Comparison of ENCODE assay signal across 8 cellular contexts in the genomic region with DNA sequence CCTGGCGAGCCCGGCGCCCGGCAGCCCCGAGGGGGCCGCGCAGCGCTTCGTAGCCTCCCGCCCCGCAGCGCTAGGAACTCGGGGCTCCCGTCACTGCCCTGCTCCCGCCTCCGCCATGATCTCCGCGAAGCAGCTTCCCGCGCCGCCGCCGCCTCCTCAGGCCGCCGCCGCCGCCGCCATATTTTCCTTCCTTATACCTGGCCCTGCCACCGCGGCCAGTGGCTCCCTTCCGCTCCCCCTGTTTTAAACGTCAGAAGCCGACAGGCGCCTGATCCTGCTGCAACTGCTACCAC. TPM values are rescaled to one million over a fixed set of nuclear protein-coding genes. Genes with fewer than 3 reads are reported as not detected.
A peak's percentile ranks its signal among the peaks of the same experiment; 100 is the strongest.
DNase-seq lines count a peak whose midpoint lies in the region; TF ChIP-seq lines count a peak whose summit lies in the region.

No MANE protein-coding gene starts in this region.

- peaks cover 0 to 26% of the 10 kb centered on the region in 2 donors for H3K4me1 ChIP-seq in muscle layer of duodenum (ENCODE audit: control insufficient read depth in 1 of 2, insufficient read depth in 2 of 2, low read length in 2 of 2)

- intact Hi-C loops in dorsolateral prefrontal cortex (cut with DNase I) = loop anchor here (2.0 to 10.0 kb wide), 3 partner anchors 405 to 531 kb away; a partner anchor contains a TSS

- H3K4me3 ChIP-seq in HFF-Myc (replicated peaks; ENCODE audit: low read depth, low read length) = peak overlapping the region; percentile 89
- H3K4me3 ChIP-seq in dorsolateral prefrontal cortex = peak overlapping the region; percentile 71 to 99 (median 91)
- H3K4me3 ChIP-seq in muscle layer of duodenum (ENCODE audit: low read depth in 1 of 2, low read length in 2 of 2) = peak overlapping the region; percentile 68 to 77

- H3K36me3 ChIP-seq in muscle layer of duodenum (ENCODE audit: control insufficient read depth in 1 of 2, insufficient read depth in 2 of 2, low read length in 2 of 2) = peaks cover 4 to 6% of the 10 kb centered on the region in 2 donors

- H3K27me3 ChIP-seq in dorsolateral prefrontal cortex = no peaks in the 10 kb centered on the region
- no peaks in the 10 kb centered on the region for H3K27me3 ChIP-seq in muscle layer of duodenum (ENCODE audit: low read depth, low read length)

- DNase-seq in NCI-H146 (lab: John Stamatoyannopoulos, UW) (peak; percentile 53), NCI-H146 treated with DMSO at 0.1 percent for 48 hours (lab: John Stamatoyannopoulos, UW; ENCODE audit: unreplicated experiment) (no peak), HFF-Myc (ENCODE audit: extremely low read depth, low read depth) (no peak), NCI-H510A (lab: John Stamatoyannopoulos, UW) (peak; percentile 58), dorsolateral prefrontal cortex (peak in 2 of 10 donors; percentile 37 to 53), LoVo (ENCODE audit: low spot score) (no peak)
- no peak for DNase-seq in central memory CD4-positive, alpha-beta T cell

- no peak for TF ChIP-seq CTCF in HFF-Myc (IDR thresholded peaks at IDR 0.05; ENCODE audit: low read depth, low read length, missing control alignments)
- peak in 1 of 56 donors; percentile 3 for TF ChIP-seq CTCF in dorsolateral prefrontal cortex (IDR thresholded peaks at IDR 0.05 in 54 of 56, conservative IDR thresholded peaks at IDR 0.05 in 2 of 56; ENCODE audit: low read depth in 1 of 56, partially characterized antibody in 56 of 56)

- H3K27ac ChIP-seq in dorsolateral prefrontal cortex (peak overlapping the region; percentile 92 to 100 (median 99)), muscle layer of duodenum (ENCODE audit: low read length) (peak overlapping the region; percentile 90)

- H3K9me3 ChIP-seq in muscle layer of duodenum (ENCODE audit: control insufficient read depth in 1 of 2, low read length in 2 of 2) = no peaks in the 10 kb centered on the region

RNA-seq across cellular contexts. Expression of a gene that starts 0.3 kb away (rescaled TPM):
- 100 to 1,000 TPM in 1 of 120 experiments, 10 to 100 TPM in 119; 47.0 to 113 (median 64.2) TPM for total RNA-seq in dorsolateral prefrontal cortex

Comparison
In these comparisons a context has a peak if more than half of its experiments do, and no peak if none do; other contexts are left out.
1. DNase-seq: peak in NCI-H146 (single experiment) and NCI-H510A (single experiment); none in NCI-H146 treated with DMSO at 0.1 percent for 48 hours (single experiment), HFF-Myc (single experiment), central memory CD4-positive, alpha-beta T cell (single experiment) and LoVo (single experiment).
2. Peak in every context shown above with its lines, with median percentiles within 50 percentile points of each other: H3K4me3 ChIP-seq.